In genomic region chr15:57290192-57290591, GRCh38 we compare ENCODE assay signal across 18 cellular contexts.
"Had no signal": no experiment of that assay in that cellular context is flagged by ENCODE, and none has a peak within 500 bp of the region (broad histone marks: within the 10 kb centered on the region; RNA-seq: fewer than 3 reads in every experiment).

No MANE protein-coding gene starts in this region.

- DNase-seq: activated naive CD8-positive, alpha-beta T cell treated with anti-CD3 and anti-CD28 coated beads, Interleukin-2, amount 10 ng/mL, durations not matched to agents 7 days and 5 days; activated T-cell treated with anti-CD3 and anti-CD28 coated beads, Interleukin-2, amount 50 U/mL, for 1 hour; amygdala; colonic mucosa; dorsolateral prefrontal cortex; heart left ventricle; islet precursor cell; left cardiac atrium; mesendoderm; mucosa of descending colon; naive thymus-derived CD4-positive, alpha-beta T cell; stimulated activated CD4-positive, alpha-beta T cell treated with anti-CD3 and anti-CD28 coated beads, Interleukin-15, amount 100 ng/mL, for 24 hours; stimulated activated naive CD4-positive, alpha-beta T cell; T-cell; upper lobe of left lung had no signal

- H3K27me3 ChIP-seq: colonic mucosa, dorsolateral prefrontal cortex, heart left ventricle, neural progenitor cell, upper lobe of left lung had no signal

- H3K4me1 ChIP-seq: colonic mucosa, upper lobe of left lung had no signal

- H2AFZ ChIP-seq: neural progenitor cell had no signal

- H3K9me3 ChIP-seq: colonic mucosa, mucosa of descending colon, upper lobe of left lung had no signal

- H3K27ac Mint-ChIP-seq: activated naive CD8-positive, alpha-beta T cell treated with anti-CD3 and anti-CD28 coated beads, Interleukin-2, amount 10 ng/mL, durations not matched to agents 7 days and 5 days; neural progenitor cell; T-cell had no signal

- H3K27ac ChIP-seq: colonic mucosa, dorsolateral prefrontal cortex, heart left ventricle, neural progenitor cell, upper lobe of left lung had no signal

- ATAC-seq: heart left ventricle; left cardiac atrium; mucosa of descending colon; naive thymus-derived CD4-positive, alpha-beta T cell; sciatic nerve; T-cell had no signal

- H3K4me3 Mint-ChIP-seq: activated naive CD8-positive, alpha-beta T cell treated with anti-CD3 and anti-CD28 coated beads, Interleukin-2, amount 10 ng/mL, durations not matched to agents 7 days and 5 days; naive thymus-derived CD4-positive, alpha-beta T cell; neural progenitor cell; T-cell had no signal

- H3K9ac ChIP-seq: neural progenitor cell had no signal

- H3K27me3 Mint-ChIP-seq: activated naive CD8-positive, alpha-beta T cell treated with anti-CD3 and anti-CD28 coated beads, Interleukin-2, amount 10 ng/mL, durations not matched to agents 7 days and 5 days; naive thymus-derived CD4-positive, alpha-beta T cell; T-cell had no signal

- H3K4me3 ChIP-seq: colonic mucosa, dorsolateral prefrontal cortex, heart left ventricle, mucosa of descending colon, neural progenitor cell, smooth muscle cell, upper lobe of left lung had no signal

- H3K4me2 ChIP-seq: neural progenitor cell, smooth muscle cell had no signal

- H3K4me1 Mint-ChIP-seq: activated naive CD8-positive, alpha-beta T cell treated with anti-CD3 and anti-CD28 coated beads, Interleukin-2, amount 10 ng/mL, durations not matched to agents 7 days and 5 days; naive thymus-derived CD4-positive, alpha-beta T cell; neural progenitor cell had no signal
